ENCODE assay signal across 18 cellular contexts in the genomic region with DNA sequence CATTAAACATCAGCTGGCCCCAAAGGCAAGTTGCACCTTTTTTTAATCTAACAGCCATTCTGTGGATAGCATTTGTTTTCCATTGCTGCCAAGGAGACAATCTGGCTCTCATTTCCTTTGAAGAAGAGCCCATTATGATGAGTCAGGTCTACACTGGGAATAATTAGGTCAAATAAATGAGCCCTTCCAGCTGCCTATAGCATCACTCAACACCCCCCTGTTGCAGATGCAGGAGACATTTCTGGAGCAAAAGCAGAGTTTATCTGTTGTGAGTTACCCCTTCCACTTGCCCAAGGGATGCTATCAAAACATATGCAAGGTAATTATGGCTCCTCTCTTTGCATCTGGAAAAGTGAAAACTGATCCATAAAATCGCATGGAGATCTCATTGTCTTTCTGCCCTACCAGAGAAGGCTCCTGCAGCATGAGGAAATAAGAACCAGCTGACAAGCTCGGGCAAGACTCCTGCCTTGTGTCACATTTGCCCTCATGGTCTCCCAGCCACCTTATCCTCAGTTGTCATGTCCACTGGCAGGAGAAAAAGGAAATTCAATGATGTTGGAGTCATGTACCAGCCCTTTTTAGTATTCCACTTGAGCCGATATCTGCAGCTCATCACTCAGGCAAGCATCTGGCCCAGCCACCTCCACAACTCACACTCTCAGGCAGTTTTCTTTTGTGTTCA.
DNase-seq lines count a peak whose midpoint lies in the region; ATAC-seq and TF ChIP-seq lines count a peak whose summit lies in the region.
"Had no signal": no experiment of that assay in that cellular context is flagged by ENCODE, and none has a peak within 500 bp of the region (broad histone marks: within the 10 kb centered on the region; RNA-seq: fewer than 3 reads in every experiment).

No MANE protein-coding gene starts in this region.

- H3K4me2 ChIP-seq in GM23338 = no peak overlapping the region

- H3K9me2 ChIP-seq in GM23338 (ENCODE audit: insufficient read depth) = 0 out of 2 replicates have a peak, but pooled peaks cover 6% of the 10 kb centered on the region

- no peaks in the 10 kb centered on the region for H3K4me1 ChIP-seq in GM23338 (ENCODE audit: insufficient read depth)
- H3K4me1 ChIP-seq in heart left ventricle = peaks cover 0 to 23% (median 11%) of the 10 kb centered on the region in 12 donors

- 20 to 31% (median 30%) methylated on average over 3 of the region's 3 CpGs for WGBS in heart left ventricle, 4 donors

- CTCF ChIA-PET in AG04449 (lab: Yijun Ruan, JAX) = no interaction called here

- H3K27ac ChIP-seq in GM23338 (ENCODE audit: low read depth) (no peak overlapping the region), heart left ventricle (peak overlapping the region in 2 of 12 donors; percentile 3 to 4)
- H3K27ac ChIP-seq: C4-2B, epithelial cell of prostate, VCaP had no signal

- H3K36me3 ChIP-seq in GM23338 (ENCODE audit: insufficient read depth) (no peaks in the 10 kb centered on the region), heart left ventricle (no peaks in the 10 kb centered on the region)

- no peaks in the 10 kb centered on the region for H3K9me3 Mint-ChIP-seq in GM23338
- H3K9me3 Mint-ChIP-seq: H9 had no signal

- H3K27me3 Mint-ChIP-seq in GM23338 (ENCODE audit: insufficient read depth, low read depth, poor library complexity) = no peaks in the 10 kb centered on the region

- peak; percentile 49 for DNase-seq in AG04449 (ENCODE audit: low read depth, low spot score)
- no peak for DNase-seq in GM23338 (ENCODE audit: low spot score)
- peak; percentile 54 for DNase-seq in amniotic epithelial cell (ENCODE audit: low read depth)
- DNase-seq in heart left ventricle = no peak
- DNase-seq in NCI-H446 treated with DMSO at 0.1 percent for 48 hours (lab: John Stamatoyannopoulos, UW) = no peak
- DNase-seq: activated T-cell treated with anti-CD3 and anti-CD28 coated beads for 4 hours; amniotic stem cell; H9; KBM-7; naive thymus-derived CD8-positive, alpha-beta T cell; SHP77; small intestine had no signal

- H3K4me3 Mint-ChIP-seq in GM23338 = no peak overlapping the region
- H3K4me3 Mint-ChIP-seq: H9; naive thymus-derived CD8-positive, alpha-beta T cell had no signal

- H3F3A ChIP-seq in GM23338 (replicated peaks; ENCODE audit: low read depth) = no peaks in the 10 kb centered on the region

- no peaks in the 10 kb centered on the region for H3K79me2 ChIP-seq in GM23338 (replicated peaks; ENCODE audit: insufficient read depth)

- peak overlapping the region; percentile 9; the same call in 1 of the 2 replicates for H2AFZ ChIP-seq in GM23338

- peaks cover 5% of the 10 kb centered on the region for H3K4me1 Mint-ChIP-seq in GM23338
- H3K4me1 Mint-ChIP-seq: naive thymus-derived CD8-positive, alpha-beta T cell had no signal

- TF ChIP-seq POLR2A in heart left ventricle (IDR thresholded peaks at IDR 0.05) = no peak

- no peaks in the 10 kb centered on the region for H4K20me1 ChIP-seq in GM23338 (replicated peaks; ENCODE audit: insufficient read depth)

- no peak for ATAC-seq in GM23338
- ATAC-seq in heart left ventricle = peak; percentile 55 to 89 (median 71)
- ATAC-seq in GM19452 (IDR thresholded peaks at IDR 0.05; ENCODE audit: unreplicated experiment) = no peak
- ATAC-seq in GM21786 (IDR thresholded peaks at IDR 0.05; ENCODE audit: unreplicated experiment) = no peak
- ATAC-seq in GM21717 (IDR thresholded peaks at IDR 0.05; ENCODE audit: unreplicated experiment) = no peak
- ATAC-seq: naive thymus-derived CD8-positive, alpha-beta T cell had no signal

- no peaks in the 10 kb centered on the region for H3K36me3 Mint-ChIP-seq in GM23338 (ENCODE audit: low read depth)
- H3K36me3 Mint-ChIP-seq: naive thymus-derived CD8-positive, alpha-beta T cell had no signal

- TF ChIP-seq CTCF in AG04449 (IDR thresholded peaks at IDR 0.05; ENCODE audit: insufficient read depth, low read length, missing control alignments) = no peak
- TF ChIP-seq CTCF in GM23338 (conservative IDR thresholded peaks at IDR 0.05; ENCODE audit: low read depth in 2 of 2) = no peak
- TF ChIP-seq CTCF in heart left ventricle (IDR thresholded peaks at IDR 0.05) = no peak

- H3K9me3 ChIP-seq in heart left ventricle = peaks cover 0 to 9% (median 0%) of the 10 kb centered on the region in 12 donors

- H3K27ac Mint-ChIP-seq in GM23338 = no peak overlapping the region
- H3K27ac Mint-ChIP-seq: H9 had no signal

- H3K27me3 ChIP-seq in GM23338 (ENCODE audit: insufficient read depth) (no peaks in the 10 kb centered on the region), heart left ventricle (no peaks in the 10 kb centered on the region)

- intact Hi-C loops in heart left ventricle (cut with DNase I) = loop anchor here in 3 of 10 donors (2.0 to 5.0 kb wide), 4 partner anchors 45 to 126 kb away; no protein-coding TSS in a partner anchor

- H3K4me3 ChIP-seq in AG04449 (ENCODE audit: low read depth, low read length) = no peak overlapping the region
- no peak overlapping the region for H3K4me3 ChIP-seq in GM23338
- H3K4me3 ChIP-seq in heart left ventricle = no peak overlapping the region

- POLR2A ChIA-PET in AG04449 (lab: Yijun Ruan, JAX) = no interaction called here

TF ChIP-seq in GM23338, 12 proteins besides CTCF, POLR2A, EP300 and RAD21 (continues in another document):
- no peak for TF ChIP-seq NANOG (IDR thresholded peaks at IDR 0.05; ENCODE audit: borderline replicate concordance)
- TF ChIP-seq, protein P1, sequence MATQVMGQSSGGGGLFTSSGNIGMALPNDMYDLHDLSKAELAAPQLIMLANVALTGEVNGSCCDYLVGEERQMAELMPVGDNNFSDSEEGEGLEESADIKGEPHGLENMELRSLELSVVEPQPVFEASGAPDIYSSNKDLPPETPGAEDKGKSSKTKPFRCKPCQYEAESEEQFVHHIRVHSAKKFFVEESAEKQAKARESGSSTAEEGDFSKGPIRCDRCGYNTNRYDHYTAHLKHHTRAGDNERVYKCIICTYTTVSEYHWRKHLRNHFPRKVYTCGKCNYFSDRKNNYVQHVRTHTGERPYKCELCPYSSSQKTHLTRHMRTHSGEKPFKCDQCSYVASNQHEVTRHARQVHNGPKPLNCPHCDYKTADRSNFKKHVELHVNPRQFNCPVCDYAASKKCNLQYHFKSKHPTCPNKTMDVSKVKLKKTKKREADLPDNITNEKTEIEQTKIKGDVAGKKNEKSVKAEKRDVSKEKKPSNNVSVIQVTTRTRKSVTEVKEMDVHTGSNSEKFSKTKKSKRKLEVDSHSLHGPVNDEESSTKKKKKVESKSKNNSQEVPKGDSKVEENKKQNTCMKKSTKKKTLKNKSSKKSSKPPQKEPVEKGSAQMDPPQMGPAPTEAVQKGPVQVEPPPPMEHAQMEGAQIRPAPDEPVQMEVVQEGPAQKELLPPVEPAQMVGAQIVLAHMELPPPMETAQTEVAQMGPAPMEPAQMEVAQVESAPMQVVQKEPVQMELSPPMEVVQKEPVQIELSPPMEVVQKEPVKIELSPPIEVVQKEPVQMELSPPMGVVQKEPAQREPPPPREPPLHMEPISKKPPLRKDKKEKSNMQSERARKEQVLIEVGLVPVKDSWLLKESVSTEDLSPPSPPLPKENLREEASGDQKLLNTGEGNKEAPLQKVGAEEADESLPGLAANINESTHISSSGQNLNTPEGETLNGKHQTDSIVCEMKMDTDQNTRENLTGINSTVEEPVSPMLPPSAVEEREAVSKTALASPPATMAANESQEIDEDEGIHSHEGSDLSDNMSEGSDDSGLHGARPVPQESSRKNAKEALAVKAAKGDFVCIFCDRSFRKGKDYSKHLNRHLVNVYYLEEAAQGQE (IDR thresholded peaks at IDR 0.05; ENCODE audit: unreplicated experiment) = no peak
- no peak for TF ChIP-seq STAT1 (IDR thresholded peaks at IDR 0.05; ENCODE audit: unreplicated experiment)
- no peak for TF ChIP-seq EZH2phosphoT487 (IDR thresholded peaks at IDR 0.05; ENCODE audit: unreplicated experiment)
- no peak for TF ChIP-seq EZH2 (IDR thresholded peaks at IDR 0.05; ENCODE audit: low read depth, unreplicated experiment)
- no peak for TF ChIP-seq ZNF114 (CRISPR knock-in tag; IDR thresholded peaks at IDR 0.05)
- TF ChIP-seq POLR2AphosphoS5 (IDR thresholded peaks at IDR 0.05; ENCODE audit: low read depth) = no peak
- no peak for TF ChIP-seq CREB1 (CRISPR knock-in tag; IDR thresholded peaks at IDR 0.05; ENCODE audit: low read depth)
- TF ChIP-seq ETS1 (IDR thresholded peaks at IDR 0.05) = no peak
- no peak for TF ChIP-seq ZNF331 (CRISPR knock-in tag; IDR thresholded peaks at IDR 0.05; ENCODE audit: low read depth)

Comparison
In these comparisons a context has a peak if more than half of its experiments do, and no peak if none do; other contexts are left out.
1. DNase-seq: peak in AG04449 (single experiment) and amniotic epithelial cell (single experiment); none in GM23338 (single experiment), heart left ventricle (0 of 5) and NCI-H446 treated with DMSO at 0.1 percent for 48 hours (single experiment).
2. ATAC-seq: peak in heart left ventricle (4 of 4); none in GM23338 (single experiment), GM19452 (single experiment), GM21786 (single experiment) and GM21717 (single experiment).